Comparison of ENCODE assay signal across 33 cellular contexts in the genomic region with DNA sequence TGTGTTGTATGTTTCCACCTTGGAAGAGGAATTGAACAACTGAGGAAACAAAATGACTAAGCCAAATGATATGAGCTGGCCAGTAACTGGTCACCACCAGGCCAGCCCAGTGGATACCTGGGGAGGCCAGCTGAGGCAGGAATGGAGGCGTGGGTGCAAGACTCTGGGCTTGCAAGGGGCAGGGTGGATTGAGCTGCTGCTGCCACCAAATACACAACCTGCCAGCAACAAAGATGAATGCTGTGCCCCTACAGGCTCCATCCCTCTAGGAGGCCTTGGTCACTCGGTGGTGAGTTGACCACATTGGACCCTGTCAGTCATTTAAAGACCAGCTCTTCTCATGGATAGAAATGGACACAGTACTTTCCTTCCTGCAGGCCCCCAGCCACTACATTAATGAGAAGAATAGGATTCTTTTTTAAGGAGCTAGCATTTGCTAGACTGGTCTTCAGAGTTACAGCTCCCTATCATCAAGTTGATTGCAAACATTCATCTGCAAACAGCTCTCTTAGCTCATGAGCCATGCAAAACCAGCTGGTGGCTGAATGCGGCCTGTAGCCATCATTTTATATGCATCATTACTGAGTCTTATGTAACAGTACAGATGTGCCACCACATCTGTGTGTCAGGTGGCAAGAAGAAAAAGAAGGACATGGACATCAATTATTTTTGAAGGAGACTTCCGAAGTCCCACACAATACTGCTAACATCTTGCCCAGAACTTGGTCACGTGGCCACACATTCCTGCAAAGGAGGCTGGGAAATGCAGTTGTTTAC. TPM values are rescaled to one million over a fixed set of nuclear protein-coding genes. Genes with fewer than 3 reads are reported as not detected.
"Had no signal": no experiment of that assay in that cellular context is flagged by ENCODE, and none has a peak within 500 bp of the region (broad histone marks: within the 10 kb centered on the region; RNA-seq: fewer than 3 reads in every experiment).

No MANE protein-coding gene starts in this region.

- H3K27ac Mint-ChIP-seq: immature natural killer cell; mesothelial cell of epicardium; naive B cell; natural killer cell; nephron progenitor cell; neural progenitor cell; stimulated activated naive CD8-positive, alpha-beta T cell treated with anti-CD3 and anti-CD28 coated beads, Interleukin-15, Interleukin-2, amounts not matched to agents 100 ng/mL and 50 ng/mL, for 24 hours had no signal

- H3K4me3 Mint-ChIP-seq: immature natural killer cell; mesothelial cell of epicardium; naive B cell; natural killer cell; nephron progenitor cell; neural progenitor cell; stimulated activated naive CD8-positive, alpha-beta T cell treated with anti-CD3 and anti-CD28 coated beads, Interleukin-15, Interleukin-2, amounts not matched to agents 100 ng/mL and 50 ng/mL, for 24 hours had no signal

- H3K4me1 ChIP-seq: left ventricle myocardium inferior, neural progenitor cell, pancreas, prostate gland, suprapubic skin, upper lobe of right lung had no signal

- H3K27me3 ChIP-seq: neural progenitor cell, pancreas, suprapubic skin, tibial artery, upper lobe of right lung had no signal

- H3K36me3 ChIP-seq: left ventricle myocardium inferior, neural progenitor cell, pancreas, prostate gland, suprapubic skin, thoracic aorta, tibial artery, upper lobe of right lung had no signal

- FAIRE-seq: islet of Langerhans, kidney, pancreas, urothelium cell line had no signal

- ATAC-seq: left colon, natural killer cell, pancreas, right cardiac atrium, sciatic nerve, upper lobe of right lung had no signal

- H3K9ac ChIP-seq: neural progenitor cell had no signal

- H3K36me3 Mint-ChIP-seq: mesothelial cell of epicardium, natural killer cell, neural progenitor cell had no signal

- H3K4me3 ChIP-seq: left ventricle myocardium inferior, lung, neural progenitor cell, pancreas, prostate gland, skin epidermis, suprapubic skin, thoracic aorta, tibial artery, upper lobe of right lung had no signal

- H3K4me1 Mint-ChIP-seq: immature natural killer cell, mesothelial cell of epicardium, naive B cell, natural killer cell, neural progenitor cell had no signal

- DNase-seq: hypothalamus; immature natural killer cell; kidney; left colon; left ventricle myocardium inferior; mesendoderm; naive B cell; natural killer cell; nephron progenitor cell; pancreas; posterior cingulate gyrus; retina; right cardiac atrium; stimulated activated CD4-positive, alpha-beta T cell treated with anti-CD3 and anti-CD28 coated beads, Interleukin-12 subunit alpha, Interleukin-12 subunit beta, amount 100 ng/mL, for 4 hours; stimulated activated CD4-positive, alpha-beta T cell treated with anti-CD3 and anti-CD28 coated beads, Interleukin-15, amount 100 ng/mL, for 24 hours; stimulated activated CD4-positive, alpha-beta T cell treated with anti-CD3 and anti-CD28 coated beads, Interleukin-2, amount 100 ng/mL, for 24 hours; stimulated activated CD4-positive, alpha-beta T cell treated with anti-CD3 and anti-CD28 coated beads, Interleukin-4, amount 100 ng/mL, for 1 hour; stimulated activated naive CD4-positive, alpha-beta T cell; tibial artery; trophoblast cell; upper lobe of right lung had no signal

- H3K4me2 ChIP-seq: neural progenitor cell had no signal

- H2AFZ ChIP-seq: neural progenitor cell had no signal

- H3K9me3 ChIP-seq: pancreas, prostate gland, suprapubic skin, thoracic aorta, tibial artery, upper lobe of right lung had no signal

- H3K27ac ChIP-seq: left ventricle myocardium inferior, neural progenitor cell, pancreas, prostate gland, skin epidermis, suprapubic skin, upper lobe of right lung had no signal

RNA-seq across cellular contexts. Expression of a gene that starts 26.3 kb away (rescaled TPM):
- total RNA-seq: mononuclear cell, natural killer cell had no signal
